2 cellular contexts compared by ENCODE assay signal in the genomic region with DNA sequence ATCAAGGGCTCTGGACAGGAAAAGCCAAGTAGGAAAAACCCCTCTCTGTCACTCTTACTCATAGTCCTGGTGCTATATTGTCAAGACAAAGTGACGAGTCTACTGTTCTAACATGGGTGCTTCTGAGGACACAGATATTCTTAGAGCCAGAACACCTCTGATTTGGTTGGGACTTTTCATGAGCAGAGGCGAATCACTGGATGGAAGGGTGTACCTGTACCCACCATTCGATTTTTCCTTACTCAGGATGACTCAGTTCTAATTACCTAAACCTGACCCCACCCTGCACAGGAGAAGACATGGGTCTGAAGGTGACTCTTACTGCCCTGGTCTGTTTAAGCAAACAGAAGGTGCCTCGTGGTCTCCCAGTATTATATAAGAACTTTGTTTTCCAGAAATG.
TF ChIP-seq lines count a peak whose summit lies in the region.

No MANE protein-coding gene starts in this region.

TF ChIP-seq in A549, 52 proteins besides CTCF, POLR2A, EP300 and RAD21:
- TF ChIP-seq MAZ (IDR thresholded peaks at IDR 0.05; ENCODE audit: borderline replicate concordance, low read depth, low read length) = no peak
- TF ChIP-seq FOSL2 (IDR thresholded peaks at IDR 0.05) = no peak
- TF ChIP-seq FOSL2 (CRISPR knock-in tag; IDR thresholded peaks at IDR 0.05) = no peak
- no peak for TF ChIP-seq BHLHE40 (IDR thresholded peaks at IDR 0.05; ENCODE audit: low read depth, low read length)
- TF ChIP-seq, protein P1, sequence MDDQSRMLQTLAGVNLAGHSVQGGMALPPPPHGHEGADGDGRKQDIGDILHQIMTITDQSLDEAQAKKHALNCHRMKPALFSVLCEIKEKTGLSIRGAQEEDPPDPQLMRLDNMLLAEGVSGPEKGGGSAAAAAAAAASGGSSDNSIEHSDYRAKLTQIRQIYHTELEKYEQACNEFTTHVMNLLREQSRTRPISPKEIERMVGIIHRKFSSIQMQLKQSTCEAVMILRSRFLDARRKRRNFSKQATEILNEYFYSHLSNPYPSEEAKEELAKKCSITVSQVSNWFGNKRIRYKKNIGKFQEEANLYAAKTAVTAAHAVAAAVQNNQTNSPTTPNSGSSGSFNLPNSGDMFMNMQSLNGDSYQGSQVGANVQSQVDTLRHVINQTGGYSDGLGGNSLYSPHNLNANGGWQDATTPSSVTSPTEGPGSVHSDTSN (IDR thresholded peaks at IDR 0.05) = no peak
- TF ChIP-seq EHF (CRISPR knock-in tag; IDR thresholded peaks at IDR 0.05) = no peak
- TF ChIP-seq JUNB (IDR thresholded peaks at IDR 0.05) = no peak
- TF ChIP-seq, protein P2, sequence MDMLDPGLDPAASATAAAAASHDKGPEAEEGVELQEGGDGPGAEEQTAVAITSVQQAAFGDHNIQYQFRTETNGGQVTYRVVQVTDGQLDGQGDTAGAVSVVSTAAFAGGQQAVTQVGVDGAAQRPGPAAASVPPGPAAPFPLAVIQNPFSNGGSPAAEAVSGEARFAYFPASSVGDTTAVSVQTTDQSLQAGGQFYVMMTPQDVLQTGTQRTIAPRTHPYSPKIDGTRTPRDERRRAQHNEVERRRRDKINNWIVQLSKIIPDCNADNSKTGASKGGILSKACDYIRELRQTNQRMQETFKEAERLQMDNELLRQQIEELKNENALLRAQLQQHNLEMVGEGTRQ (IDR thresholded peaks at IDR 0.05) = no peak
- no peak for TF ChIP-seq HOXB13 (CRISPR knock-in tag; IDR thresholded peaks at IDR 0.05; ENCODE audit: low read depth)
- no peak for TF ChIP-seq KDM1A (IDR thresholded peaks at IDR 0.05; ENCODE audit: low read depth)
- no peak for TF ChIP-seq TFCP2L1 (CRISPR knock-in tag; IDR thresholded peaks at IDR 0.05)
- TF ChIP-seq POLR2AphosphoS2 (conservative IDR thresholded peaks at IDR 0.05; ENCODE audit: low read length) = no peak
- no peak for TF ChIP-seq PHF8 (IDR thresholded peaks at IDR 0.05; ENCODE audit: borderline replicate concordance, low read depth)
- no peak for TF ChIP-seq HOXA7 (CRISPR knock-in tag; IDR thresholded peaks at IDR 0.05)
- no peak for TF ChIP-seq HEYL (CRISPR knock-in tag; IDR thresholded peaks at IDR 0.05)
- no peak for TF ChIP-seq ZFP36 (IDR thresholded peaks at IDR 0.05; ENCODE audit: borderline replicate concordance, partially characterized antibody)
- no peak for TF ChIP-seq RFX5 (IDR thresholded peaks at IDR 0.05)
- TF ChIP-seq FOSB (CRISPR knock-in tag; IDR thresholded peaks at IDR 0.05) = no peak
- TF ChIP-seq, protein P3, sequence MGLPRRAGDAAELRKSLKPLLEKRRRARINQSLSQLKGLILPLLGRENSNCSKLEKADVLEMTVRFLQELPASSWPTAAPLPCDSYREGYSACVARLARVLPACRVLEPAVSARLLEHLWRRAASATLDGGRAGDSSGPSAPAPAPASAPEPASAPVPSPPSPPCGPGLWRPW (IDR thresholded peaks at IDR 0.05) = no peak
- TF ChIP-seq CBX8 (IDR thresholded peaks at IDR 0.05) = no peak
- TF ChIP-seq, protein P4, sequence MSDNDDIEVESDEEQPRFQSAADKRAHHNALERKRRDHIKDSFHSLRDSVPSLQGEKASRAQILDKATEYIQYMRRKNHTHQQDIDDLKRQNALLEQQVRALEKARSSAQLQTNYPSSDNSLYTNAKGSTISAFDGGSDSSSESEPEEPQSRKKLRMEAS (IDR thresholded peaks at IDR 0.05) = no peak

TF ChIP-seq in GM23338, 12 proteins besides CTCF, POLR2A, EP300 and RAD21 (continued from another document):
- TF ChIP-seq ZNF331 (CRISPR knock-in tag; IDR thresholded peaks at IDR 0.05; ENCODE audit: low read depth) (no peak), EZH2 (IDR thresholded peaks at IDR 0.05; ENCODE audit: low read depth, unreplicated experiment) (no peak), JUNB (IDR thresholded peaks at IDR 0.05; ENCODE audit: unreplicated experiment) (no peak), NANOG (IDR thresholded peaks at IDR 0.05; ENCODE audit: borderline replicate concordance) (no peak), CREB1 (CRISPR knock-in tag; IDR thresholded peaks at IDR 0.05; ENCODE audit: low read depth) (no peak), ZNF114 (CRISPR knock-in tag; IDR thresholded peaks at IDR 0.05) (no peak), POLR2AphosphoS5 (IDR thresholded peaks at IDR 0.05; ENCODE audit: low read depth) (no peak), STAT1 (IDR thresholded peaks at IDR 0.05; ENCODE audit: unreplicated experiment) (no peak)
- TF ChIP-seq, protein P5, sequence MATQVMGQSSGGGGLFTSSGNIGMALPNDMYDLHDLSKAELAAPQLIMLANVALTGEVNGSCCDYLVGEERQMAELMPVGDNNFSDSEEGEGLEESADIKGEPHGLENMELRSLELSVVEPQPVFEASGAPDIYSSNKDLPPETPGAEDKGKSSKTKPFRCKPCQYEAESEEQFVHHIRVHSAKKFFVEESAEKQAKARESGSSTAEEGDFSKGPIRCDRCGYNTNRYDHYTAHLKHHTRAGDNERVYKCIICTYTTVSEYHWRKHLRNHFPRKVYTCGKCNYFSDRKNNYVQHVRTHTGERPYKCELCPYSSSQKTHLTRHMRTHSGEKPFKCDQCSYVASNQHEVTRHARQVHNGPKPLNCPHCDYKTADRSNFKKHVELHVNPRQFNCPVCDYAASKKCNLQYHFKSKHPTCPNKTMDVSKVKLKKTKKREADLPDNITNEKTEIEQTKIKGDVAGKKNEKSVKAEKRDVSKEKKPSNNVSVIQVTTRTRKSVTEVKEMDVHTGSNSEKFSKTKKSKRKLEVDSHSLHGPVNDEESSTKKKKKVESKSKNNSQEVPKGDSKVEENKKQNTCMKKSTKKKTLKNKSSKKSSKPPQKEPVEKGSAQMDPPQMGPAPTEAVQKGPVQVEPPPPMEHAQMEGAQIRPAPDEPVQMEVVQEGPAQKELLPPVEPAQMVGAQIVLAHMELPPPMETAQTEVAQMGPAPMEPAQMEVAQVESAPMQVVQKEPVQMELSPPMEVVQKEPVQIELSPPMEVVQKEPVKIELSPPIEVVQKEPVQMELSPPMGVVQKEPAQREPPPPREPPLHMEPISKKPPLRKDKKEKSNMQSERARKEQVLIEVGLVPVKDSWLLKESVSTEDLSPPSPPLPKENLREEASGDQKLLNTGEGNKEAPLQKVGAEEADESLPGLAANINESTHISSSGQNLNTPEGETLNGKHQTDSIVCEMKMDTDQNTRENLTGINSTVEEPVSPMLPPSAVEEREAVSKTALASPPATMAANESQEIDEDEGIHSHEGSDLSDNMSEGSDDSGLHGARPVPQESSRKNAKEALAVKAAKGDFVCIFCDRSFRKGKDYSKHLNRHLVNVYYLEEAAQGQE (IDR thresholded peaks at IDR 0.05; ENCODE audit: unreplicated experiment) = no peak
- TF ChIP-seq, protein P6, sequence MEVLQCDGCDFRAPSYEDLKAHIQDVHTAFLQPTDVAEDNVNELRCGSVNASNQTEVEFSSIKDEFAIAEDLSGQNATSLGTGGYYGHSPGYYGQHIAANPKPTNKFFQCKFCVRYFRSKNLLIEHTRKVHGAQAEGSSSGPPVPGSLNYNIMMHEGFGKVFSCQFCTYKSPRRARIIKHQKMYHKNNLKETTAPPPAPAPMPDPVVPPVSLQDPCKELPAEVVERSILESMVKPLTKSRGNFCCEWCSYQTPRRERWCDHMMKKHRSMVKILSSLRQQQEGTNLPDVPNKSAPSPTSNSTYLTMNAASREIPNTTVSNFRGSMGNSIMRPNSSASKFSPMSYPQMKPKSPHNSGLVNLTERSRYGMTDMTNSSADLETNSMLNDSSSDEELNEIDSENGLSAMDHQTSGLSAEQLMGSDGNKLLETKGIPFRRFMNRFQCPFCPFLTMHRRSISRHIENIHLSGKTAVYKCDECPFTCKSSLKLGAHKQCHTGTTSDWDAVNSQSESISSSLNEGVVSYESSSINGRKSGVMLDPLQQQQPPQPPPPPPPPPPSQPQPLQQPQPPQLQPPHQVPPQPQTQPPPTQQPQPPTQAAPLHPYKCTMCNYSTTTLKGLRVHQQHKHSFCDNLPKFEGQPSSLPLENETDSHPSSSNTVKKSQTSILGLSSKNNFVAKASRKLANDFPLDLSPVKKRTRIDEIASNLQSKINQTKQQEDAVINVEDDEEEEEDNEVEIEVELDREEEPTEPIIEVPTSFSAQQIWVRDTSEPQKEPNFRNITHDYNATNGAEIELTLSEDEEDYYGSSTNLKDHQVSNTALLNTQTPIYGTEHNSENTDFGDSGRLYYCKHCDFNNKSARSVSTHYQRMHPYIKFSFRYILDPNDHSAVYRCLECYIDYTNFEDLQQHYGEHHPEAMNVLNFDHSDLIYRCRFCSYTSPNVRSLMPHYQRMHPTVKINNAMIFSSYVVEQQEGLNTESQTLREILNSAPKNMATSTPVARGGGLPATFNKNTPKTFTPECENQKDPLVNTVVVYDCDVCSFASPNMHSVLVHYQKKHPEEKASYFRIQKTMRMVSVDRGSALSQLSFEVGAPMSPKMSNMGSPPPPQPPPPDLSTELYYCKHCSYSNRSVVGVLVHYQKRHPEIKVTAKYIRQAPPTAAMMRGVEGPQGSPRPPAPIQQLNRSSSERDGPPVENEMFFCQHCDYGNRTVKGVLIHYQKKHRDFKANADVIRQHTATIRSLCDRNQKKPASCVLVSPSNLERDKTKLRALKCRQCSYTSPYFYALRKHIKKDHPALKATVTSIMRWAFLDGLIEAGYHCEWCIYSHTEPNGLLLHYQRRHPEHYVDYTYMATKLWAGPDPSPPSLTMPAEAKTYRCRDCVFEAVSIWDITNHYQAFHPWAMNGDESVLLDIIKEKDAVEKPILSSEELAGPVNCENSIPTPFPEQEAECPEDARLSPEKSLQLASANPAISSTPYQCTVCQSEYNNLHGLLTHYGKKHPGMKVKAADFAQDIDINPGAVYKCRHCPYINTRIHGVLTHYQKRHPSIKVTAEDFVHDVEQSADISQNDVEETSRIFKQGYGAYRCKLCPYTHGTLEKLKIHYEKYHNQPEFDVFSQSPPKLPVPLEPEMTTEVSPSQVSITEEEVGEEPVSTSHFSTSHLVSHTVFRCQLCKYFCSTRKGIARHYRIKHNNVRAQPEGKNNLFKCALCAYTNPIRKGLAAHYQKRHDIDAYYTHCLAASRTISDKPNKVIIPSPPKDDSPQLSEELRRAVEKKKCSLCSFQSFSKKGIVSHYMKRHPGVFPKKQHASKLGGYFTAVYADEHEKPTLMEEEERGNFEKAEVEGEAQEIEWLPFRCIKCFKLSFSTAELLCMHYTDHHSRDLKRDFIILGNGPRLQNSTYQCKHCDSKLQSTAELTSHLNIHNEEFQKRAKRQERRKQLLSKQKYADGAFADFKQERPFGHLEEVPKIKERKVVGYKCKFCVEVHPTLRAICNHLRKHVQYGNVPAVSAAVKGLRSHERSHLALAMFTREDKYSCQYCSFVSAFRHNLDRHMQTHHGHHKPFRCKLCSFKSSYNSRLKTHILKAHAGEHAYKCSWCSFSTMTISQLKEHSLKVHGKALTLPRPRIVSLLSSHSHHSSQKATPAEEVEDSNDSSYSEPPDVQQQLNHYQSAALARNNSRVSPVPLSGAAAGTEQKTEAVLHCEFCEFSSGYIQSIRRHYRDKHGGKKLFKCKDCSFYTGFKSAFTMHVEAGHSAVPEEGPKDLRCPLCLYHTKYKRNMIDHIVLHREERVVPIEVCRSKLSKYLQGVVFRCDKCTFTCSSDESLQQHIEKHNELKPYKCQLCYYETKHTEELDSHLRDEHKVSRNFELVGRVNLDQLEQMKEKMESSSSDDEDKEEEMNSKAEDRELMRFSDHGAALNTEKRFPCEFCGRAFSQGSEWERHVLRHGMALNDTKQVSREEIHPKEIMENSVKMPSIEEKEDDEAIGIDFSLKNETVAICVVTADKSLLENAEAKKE (CRISPR knock-in tag; IDR thresholded peaks at IDR 0.05) = no peak
- TF ChIP-seq, protein P7, sequence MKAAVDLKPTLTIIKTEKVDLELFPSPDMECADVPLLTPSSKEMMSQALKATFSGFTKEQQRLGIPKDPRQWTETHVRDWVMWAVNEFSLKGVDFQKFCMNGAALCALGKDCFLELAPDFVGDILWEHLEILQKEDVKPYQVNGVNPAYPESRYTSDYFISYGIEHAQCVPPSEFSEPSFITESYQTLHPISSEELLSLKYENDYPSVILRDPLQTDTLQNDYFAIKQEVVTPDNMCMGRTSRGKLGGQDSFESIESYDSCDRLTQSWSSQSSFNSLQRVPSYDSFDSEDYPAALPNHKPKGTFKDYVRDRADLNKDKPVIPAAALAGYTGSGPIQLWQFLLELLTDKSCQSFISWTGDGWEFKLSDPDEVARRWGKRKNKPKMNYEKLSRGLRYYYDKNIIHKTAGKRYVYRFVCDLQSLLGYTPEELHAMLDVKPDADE (IDR thresholded peaks at IDR 0.05) = no peak
